In the genomic region with DNA sequence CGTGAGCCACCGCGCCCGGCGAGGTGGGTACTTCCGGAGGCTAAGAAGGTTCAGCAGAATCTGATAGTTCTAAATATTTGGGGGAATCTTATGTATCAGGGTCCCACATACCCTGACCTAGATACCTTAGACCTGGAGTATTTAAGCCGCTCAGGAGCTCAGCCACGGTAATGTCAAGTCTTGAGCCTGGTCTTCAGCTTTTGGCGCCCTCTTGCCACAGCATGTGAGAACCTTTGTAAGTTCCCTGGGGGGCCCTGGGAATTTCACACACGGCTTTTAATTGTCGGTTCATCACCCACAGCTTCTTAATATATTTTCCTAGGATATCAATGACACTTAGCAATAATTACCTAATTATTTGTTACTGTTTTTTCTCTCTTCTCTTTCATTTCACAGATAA, we compare ENCODE assay signal across 1 cellular context.
TF ChIP-seq lines count a peak whose summit lies in the region.

No MANE protein-coding gene starts in this region.

TF ChIP-seq in WTC11, 78 proteins besides CTCF, POLR2A, EP300 and RAD21 (continued from another document):
- TF ChIP-seq, protein P1, sequence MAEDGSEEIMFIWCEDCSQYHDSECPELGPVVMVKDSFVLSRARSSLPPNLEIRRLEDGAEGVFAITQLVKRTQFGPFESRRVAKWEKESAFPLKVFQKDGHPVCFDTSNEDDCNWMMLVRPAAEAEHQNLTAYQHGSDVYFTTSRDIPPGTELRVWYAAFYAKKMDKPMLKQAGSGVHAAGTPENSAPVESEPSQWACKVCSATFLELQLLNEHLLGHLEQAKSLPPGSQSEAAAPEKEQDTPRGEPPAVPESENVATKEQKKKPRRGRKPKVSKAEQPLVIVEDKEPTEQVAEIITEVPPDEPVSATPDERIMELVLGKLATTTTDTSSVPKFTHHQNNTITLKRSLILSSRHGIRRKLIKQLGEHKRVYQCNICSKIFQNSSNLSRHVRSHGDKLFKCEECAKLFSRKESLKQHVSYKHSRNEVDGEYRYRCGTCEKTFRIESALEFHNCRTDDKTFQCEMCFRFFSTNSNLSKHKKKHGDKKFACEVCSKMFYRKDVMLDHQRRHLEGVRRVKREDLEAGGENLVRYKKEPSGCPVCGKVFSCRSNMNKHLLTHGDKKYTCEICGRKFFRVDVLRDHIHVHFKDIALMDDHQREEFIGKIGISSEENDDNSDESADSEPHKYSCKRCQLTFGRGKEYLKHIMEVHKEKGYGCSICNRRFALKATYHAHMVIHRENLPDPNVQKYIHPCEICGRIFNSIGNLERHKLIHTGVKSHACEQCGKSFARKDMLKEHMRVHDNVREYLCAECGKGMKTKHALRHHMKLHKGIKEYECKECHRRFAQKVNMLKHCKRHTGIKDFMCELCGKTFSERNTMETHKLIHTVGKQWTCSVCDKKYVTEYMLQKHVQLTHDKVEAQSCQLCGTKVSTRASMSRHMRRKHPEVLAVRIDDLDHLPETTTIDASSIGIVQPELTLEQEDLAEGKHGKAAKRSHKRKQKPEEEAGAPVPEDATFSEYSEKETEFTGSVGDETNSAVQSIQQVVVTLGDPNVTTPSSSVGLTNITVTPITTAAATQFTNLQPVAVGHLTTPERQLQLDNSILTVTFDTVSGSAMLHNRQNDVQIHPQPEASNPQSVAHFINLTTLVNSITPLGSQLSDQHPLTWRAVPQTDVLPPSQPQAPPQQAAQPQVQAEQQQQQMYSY (CRISPR knock-in tag; IDR thresholded peaks at IDR 0.05), result no peak
- TF ChIP-seq, protein P2, sequence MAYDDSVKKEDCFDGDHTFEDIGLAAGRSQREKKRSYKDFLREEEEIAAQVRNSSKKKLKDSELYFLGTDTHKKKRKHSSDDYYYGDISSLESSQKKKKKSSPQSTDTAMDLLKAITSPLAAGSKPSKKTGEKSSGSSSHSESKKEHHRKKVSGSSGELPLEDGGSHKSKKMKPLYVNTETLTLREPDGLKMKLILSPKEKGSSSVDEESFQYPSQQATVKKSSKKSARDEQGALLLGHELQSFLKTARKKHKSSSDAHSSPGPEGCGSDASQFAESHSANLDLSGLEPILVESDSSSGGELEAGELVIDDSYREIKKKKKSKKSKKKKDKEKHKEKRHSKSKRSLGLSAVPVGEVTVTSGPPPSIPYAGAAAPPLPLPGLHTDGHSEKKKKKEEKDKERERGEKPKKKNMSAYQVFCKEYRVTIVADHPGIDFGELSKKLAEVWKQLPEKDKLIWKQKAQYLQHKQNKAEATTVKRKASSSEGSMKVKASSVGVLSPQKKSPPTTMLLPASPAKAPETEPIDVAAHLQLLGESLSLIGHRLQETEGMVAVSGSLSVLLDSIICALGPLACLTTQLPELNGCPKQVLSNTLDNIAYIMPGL (CRISPR knock-in tag; IDR thresholded peaks at IDR 0.05), result no peak
- TF ChIP-seq SOX15 (CRISPR knock-in tag; IDR thresholded peaks at IDR 0.05) (no peak), ZNF263 (CRISPR knock-in tag; IDR thresholded peaks at IDR 0.05; ENCODE audit: low read depth) (no peak), ZNF416 (CRISPR knock-in tag; IDR thresholded peaks at IDR 0.05) (no peak)
- TF ChIP-seq, protein P3, sequence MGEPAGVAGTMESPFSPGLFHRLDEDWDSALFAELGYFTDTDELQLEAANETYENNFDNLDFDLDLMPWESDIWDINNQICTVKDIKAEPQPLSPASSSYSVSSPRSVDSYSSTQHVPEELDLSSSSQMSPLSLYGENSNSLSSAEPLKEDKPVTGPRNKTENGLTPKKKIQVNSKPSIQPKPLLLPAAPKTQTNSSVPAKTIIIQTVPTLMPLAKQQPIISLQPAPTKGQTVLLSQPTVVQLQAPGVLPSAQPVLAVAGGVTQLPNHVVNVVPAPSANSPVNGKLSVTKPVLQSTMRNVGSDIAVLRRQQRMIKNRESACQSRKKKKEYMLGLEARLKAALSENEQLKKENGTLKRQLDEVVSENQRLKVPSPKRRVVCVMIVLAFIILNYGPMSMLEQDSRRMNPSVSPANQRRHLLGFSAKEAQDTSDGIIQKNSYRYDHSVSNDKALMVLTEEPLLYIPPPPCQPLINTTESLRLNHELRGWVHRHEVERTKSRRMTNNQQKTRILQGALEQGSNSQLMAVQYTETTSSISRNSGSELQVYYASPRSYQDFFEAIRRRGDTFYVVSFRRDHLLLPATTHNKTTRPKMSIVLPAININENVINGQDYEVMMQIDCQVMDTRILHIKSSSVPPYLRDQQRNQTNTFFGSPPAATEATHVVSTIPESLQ (CRISPR knock-in tag; IDR thresholded peaks at IDR 0.05), result no peak
TF ChIP-seq in WTC11: peak in this region for 0.
